ENCODE assay signal across 10 cellular contexts in genomic region chr16:3945751-3946603, GRCh38.
DNase-seq lines count a peak whose midpoint lies in the region; ATAC-seq and TF ChIP-seq lines count a peak whose summit lies in the region.
"Had no signal": no experiment of that assay in that cellular context is flagged by ENCODE, and none has a peak within 500 bp of the region (broad histone marks: within the 10 kb centered on the region; RNA-seq: fewer than 3 reads in every experiment).

No MANE protein-coding gene starts in this region.

- H3K27me3 ChIP-seq in adrenal gland (no peaks in the 10 kb centered on the region), right cardiac atrium (ENCODE audit: control insufficient read depth, insufficient read depth) (no peaks in the 10 kb centered on the region), thyroid gland (no peaks in the 10 kb centered on the region), tibial nerve (no peaks in the 10 kb centered on the region)

- no peak overlapping the region for H3K4me3 ChIP-seq in adrenal gland
- H3K4me3 ChIP-seq in right cardiac atrium (ENCODE audit: low read length): no peak overlapping the region
- H3K4me3 ChIP-seq in thyroid gland (replicated peaks in 1 of 3): no peak overlapping the region
- H3K4me3 ChIP-seq in tibial nerve: no peak overlapping the region

- H3K9me3 ChIP-seq in adrenal gland (replicated peaks in 1 of 3) (no peaks in the 10 kb centered on the region), right cardiac atrium (ENCODE audit: control insufficient read depth, low read length) (no peaks in the 10 kb centered on the region), thyroid gland (no peaks in the 10 kb centered on the region), tibial nerve (no peaks in the 10 kb centered on the region)

- H3K4me1 ChIP-seq in adrenal gland (replicated peaks in 1 of 2) (peaks cover 3% of the 10 kb centered on the region in 2 donors), right cardiac atrium (ENCODE audit: control insufficient read depth, insufficient read depth, low read length) (peaks cover 9% of the 10 kb centered on the region), thyroid gland (peaks cover 32 to 34% of the 10 kb centered on the region in 2 donors), tibial nerve (peaks cover 0 to 29% (median 3%) of the 10 kb centered on the region in 4 donors)

- no peak overlapping the region for H3K27ac ChIP-seq in adrenal gland
- H3K27ac ChIP-seq in right cardiac atrium (ENCODE audit: low read length): peak overlapping the region; percentile 43
- peak overlapping the region; percentile 92 to 94 (median 93) for H3K27ac ChIP-seq in thyroid gland
- peak overlapping the region in 2 of 4 donors; percentile 2 to 23 for H3K27ac ChIP-seq in tibial nerve
- H3K27ac ChIP-seq: 22Rv1 had no signal

- TF ChIP-seq EP300 in tibial nerve (IDR thresholded peaks at IDR 0.05): no peak

- DNase-seq in DMS 273 (lab: John Stamatoyannopoulos, UW; ENCODE audit: unreplicated experiment) (peak; percentile 74), DMS 273 treated with DMSO at 0.1 percent for 48 hours (lab: John Stamatoyannopoulos, UW) (no peak), adrenal gland (peak in 6 of 7 donors; percentile 43 to 88 (median 79)), right cardiac atrium (peak in 2 of 3 donors; percentile 45 to 67), thyroid gland (peak; percentile 97), tibial nerve (ENCODE audit: low spot score in 2 of 2) (no peak)
- DNase-seq in activated CD4-positive, alpha-beta T cell treated with anti-CD3 and anti-CD28 coated beads, Interleukin-2, amount 50 U/mL, for 48 hours: no peak
- no peak for DNase-seq in activated T-cell treated with anti-CD3 and anti-CD28 coated beads, Interleukin-2, amount 50 U/mL, for 1 hour
- DNase-seq: NCI-H187 treated with DMSO at 0.1 percent for 48 hours had no signal

- no peak for TF ChIP-seq POLR2A in adrenal gland (IDR thresholded peaks at IDR 0.05)
- peak in 1 of 2 donors; percentile 39 for TF ChIP-seq POLR2A in thyroid gland (IDR thresholded peaks at IDR 0.05)
- TF ChIP-seq POLR2A in tibial nerve (IDR thresholded peaks at IDR 0.05): no peak

- no peaks in the 10 kb centered on the region for H3K36me3 ChIP-seq in adrenal gland (replicated peaks in 1 of 2)
- H3K36me3 ChIP-seq in thyroid gland: no peaks in the 10 kb centered on the region
- H3K36me3 ChIP-seq in tibial nerve: no peaks in the 10 kb centered on the region

- 49 to 54% (median 52%) methylated on average over 9 to 11 of the region's 11 CpGs for WGBS in adrenal gland, 4 donors
- WGBS in right cardiac atrium: 38% methylated on average over 11 of the region's 11 CpGs
- 24 to 31% methylated on average over 11 of the region's 11 CpGs for WGBS in thyroid gland, 2 donors
- WGBS in tibial nerve, 2 donors: 33 to 36% methylated on average over 11 of the region's 11 CpGs

- intact Hi-C loops in adrenal gland (cut with DNase I) (no loop called here), right cardiac atrium (cut with DNase I) (no loop called here), thyroid gland (cut with DNase I) (no loop called here)

- TF ChIP-seq CTCF in adrenal gland (IDR thresholded peaks at IDR 0.05): no peak
- TF ChIP-seq CTCF in thyroid gland (IDR thresholded peaks at IDR 0.05): no peak
- TF ChIP-seq CTCF in tibial nerve (IDR thresholded peaks at IDR 0.05): no peak

- ATAC-seq in right cardiac atrium: no peak

Comparison
In these comparisons a context has a peak if more than half of its experiments do, and no peak if none do; other contexts are left out.
1. DNase-seq: peak in DMS 273 (single experiment), adrenal gland (6 of 7), right cardiac atrium (2 of 3) and thyroid gland (2 of 2); none in DMS 273 treated with DMSO at 0.1 percent for 48 hours (single experiment), activated CD4-positive, alpha-beta T cell treated with anti-CD3 and anti-CD28 coated beads, Interleukin-2, amount 50 U/mL, for 48 hours (0 of 2), tibial nerve (0 of 2) and activated T-cell treated with anti-CD3 and anti-CD28 coated beads, Interleukin-2, amount 50 U/mL, for 1 hour (single experiment).
2. H3K27ac ChIP-seq: peak in right cardiac atrium (single experiment) and thyroid gland (3 of 3); none in adrenal gland (0 of 5).